Comparison of ENCODE assay signal across 1 cellular context in the genomic region with DNA sequence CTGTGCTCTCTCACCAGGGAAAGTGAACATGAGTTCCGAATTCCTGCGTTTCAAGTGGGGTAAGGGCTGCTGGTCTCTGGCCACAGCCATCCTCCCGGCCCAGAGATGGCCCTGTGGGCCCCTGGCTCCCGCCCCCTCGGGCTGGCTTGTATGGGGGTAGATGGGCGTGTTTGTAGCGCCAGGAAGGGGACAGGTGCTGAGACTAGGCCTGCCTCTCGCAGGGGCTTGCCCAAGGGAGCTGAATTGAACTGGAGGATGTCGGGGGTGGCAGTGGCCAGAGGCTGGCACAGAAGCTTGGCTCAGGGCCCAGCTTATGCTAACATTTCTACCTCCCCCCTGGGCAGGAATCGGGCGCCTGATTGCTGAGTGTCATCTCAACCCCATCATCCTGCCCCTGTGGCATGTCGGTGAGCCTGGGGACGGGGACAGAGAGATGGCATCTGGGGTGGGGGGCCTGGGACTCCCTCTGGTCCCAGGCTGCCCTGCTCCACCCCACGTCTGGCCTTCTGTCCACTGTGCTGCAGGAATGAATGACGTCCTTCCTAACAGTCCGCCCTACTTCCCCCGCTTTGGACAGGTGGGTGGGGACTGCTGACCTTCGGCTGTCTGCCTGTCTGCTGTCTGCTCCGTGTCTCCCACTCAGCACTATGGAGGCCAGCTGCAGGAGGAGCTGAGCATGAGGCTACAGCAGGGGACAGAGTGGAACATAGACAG.
TF ChIP-seq lines count a peak whose summit lies in the region.

No MANE protein-coding gene starts in this region.

TF ChIP-seq in GM12878, 131 proteins besides CTCF, POLR2A, EP300 and RAD21:
- no peak for TF ChIP-seq RFX5 (IDR thresholded peaks at IDR 0.05; ENCODE audit: low read depth, low read length)
- TF ChIP-seq FOXK2 (IDR thresholded peaks at IDR 0.05) = no peak
- TF ChIP-seq BCL11A (IDR thresholded peaks at IDR 0.05; ENCODE audit: low read depth, low read length) = no peak
- TF ChIP-seq CHD2 (IDR thresholded peaks at IDR 0.05; ENCODE audit: borderline replicate concordance, low read depth, low read length) = no peak
- no peak for TF ChIP-seq HCFC1 (IDR thresholded peaks at IDR 0.05; ENCODE audit: low read length)
- no peak for TF ChIP-seq FOS (IDR thresholded peaks at IDR 0.05; ENCODE audit: borderline replicate concordance, extremely low read depth, insufficient read length)
- no peak for TF ChIP-seq TCF12 (IDR thresholded peaks at IDR 0.05; ENCODE audit: low read depth, low read length)
- no peak for TF ChIP-seq CEBPZ (IDR thresholded peaks at IDR 0.05; ENCODE audit: low read depth, low read length)
- no peak for TF ChIP-seq MTA2 (IDR thresholded peaks at IDR 0.05; ENCODE audit: low read depth)
- no peak for TF ChIP-seq SMC3 (IDR thresholded peaks at IDR 0.05; ENCODE audit: borderline replicate concordance, low read length)
- no peak for TF ChIP-seq SIX5 (IDR thresholded peaks at IDR 0.05; ENCODE audit: low read depth, low read length, severe bottlenecking)
- TF ChIP-seq TCF3 (IDR thresholded peaks at IDR 0.05; ENCODE audit: borderline replicate concordance, insufficient read depth, low read depth, low read length) = no peak
- TF ChIP-seq SUZ12 (IDR thresholded peaks at IDR 0.05; ENCODE audit: unreplicated experiment) = no peak
- TF ChIP-seq CREB1 (IDR thresholded peaks at IDR 0.05; ENCODE audit: low read depth) = no peak
- no peak for TF ChIP-seq CBFB (IDR thresholded peaks at IDR 0.05; ENCODE audit: low read depth)
- no peak for TF ChIP-seq CEBPB (IDR thresholded peaks at IDR 0.05; ENCODE audit: borderline replicate concordance in 1 of 2, low read depth in 2 of 2, low read length in 2 of 2)
- no peak for TF ChIP-seq CREM (IDR thresholded peaks at IDR 0.05; ENCODE audit: low read depth)
- TF ChIP-seq IKZF1 (conservative IDR thresholded peaks at IDR 0.05) = no peak
- TF ChIP-seq TARDBP (IDR thresholded peaks at IDR 0.05; ENCODE audit: borderline replicate concordance) = no peak
